14 cellular contexts compared by ENCODE assay signal in genomic region chr10:87658383-87658795, GRCh38. TPM values are rescaled to one million over a fixed set of nuclear protein-coding genes. Genes with fewer than 3 reads are reported as not detected.
DNase-seq lines count a peak whose midpoint lies in the region; ATAC-seq and TF ChIP-seq lines count a peak whose summit lies in the region.
"Had no signal": no experiment of that assay in that cellular context is flagged by ENCODE, and none has a peak within 500 bp of the region (broad histone marks: within the 10 kb centered on the region; RNA-seq: fewer than 3 reads in every experiment).

No MANE protein-coding gene starts in this region.

- ATAC-seq in HG03442 (IDR thresholded peaks at IDR 0.05; ENCODE audit: unreplicated experiment) (no peak), left colon (no peak)
- ATAC-seq: activated T-cell treated with anti-CD3 and anti-CD28 coated beads, Interleukin-2, amount 50 U/mL, for 72 hours; pancreas; stimulated activated naive CD8-positive, alpha-beta T cell treated with anti-CD3 and anti-CD28 coated beads, Interleukin-15, amount 100 ng/mL, for 72 hours had no signal

- TF ChIP-seq POLR2A in thyroid gland (IDR thresholded peaks at IDR 0.05), result no peak

- WGBS in thyroid gland, 2 donors, result 58 to 68% methylated on average over 5 of the region's 5 CpGs

- DNase-seq in NCI-H1417 (lab: John Stamatoyannopoulos, UW) (peak; percentile 28 to 85 (median 76)), NCI-H1417 treated with DMSO at 0.1 percent for 48 hours (lab: John Stamatoyannopoulos, UW) (no peak), NCI-H345 (lab: John Stamatoyannopoulos, UW) (peak; percentile 81), epithelial cell of esophagus (ENCODE audit: low read depth) (peak; percentile 23), thyroid gland (peak in 1 of 2 donors; percentile 15), left colon (no peak)
- DNase-seq in stimulated activated naive CD4-positive, alpha-beta T cell treated with Interleukin-2 at 50 U/mL for 16 hours (lab: John Stamatoyannopoulos, UW), result no peak
- DNase-seq: activated T-cell treated with anti-CD3 and anti-CD28 coated beads, Interleukin-2, amount 50 U/mL, for 72 hours; kidney; NCI-H2029; pancreas; stimulated activated naive CD8-positive, alpha-beta T cell treated with anti-CD3 and anti-CD28 coated beads, Interleukin-15, amount 100 ng/mL, for 72 hours had no signal

- intact Hi-C loops in thyroid gland (cut with DNase I), result loop anchor here (5.0 to 10.0 kb wide), 2 partner anchors 79 to 124 kb away; no protein-coding TSS in a partner anchor
- intact Hi-C loops in left colon (cut with DNase I, micrococcal nuclease), result loop anchor here in 1 of 2 donors (10.0 kb wide), 1 partner anchor 76 kb away; no protein-coding TSS in a partner anchor

- peak overlapping the region; percentile 39 to 75 (median 61) for H3K27ac ChIP-seq in thyroid gland
- H3K27ac ChIP-seq: cardiac muscle cell had no signal

- TF ChIP-seq CTCF in epithelial cell of esophagus (IDR thresholded peaks at IDR 0.05; ENCODE audit: insufficient read depth, low read depth, low read length, missing control alignments) (no peak), thyroid gland (IDR thresholded peaks at IDR 0.05) (no peak)

- no peaks in the 10 kb centered on the region for H3K27me3 ChIP-seq in thyroid gland
- H3K27me3 ChIP-seq: cardiac muscle cell, pancreas had no signal

- H3K4me3 ChIP-seq in epithelial cell of esophagus (ENCODE audit: low read length) (no peak overlapping the region), thyroid gland (replicated peaks in 1 of 3) (no peak overlapping the region)
- H3K4me3 ChIP-seq: cardiac muscle cell had no signal

- peaks cover 0 to 19% of the 10 kb centered on the region in 2 donors for H3K4me1 ChIP-seq in thyroid gland

- H3K36me3 ChIP-seq in thyroid gland, result no peaks in the 10 kb centered on the region
- H3K36me3 ChIP-seq: cardiac muscle cell, pancreas had no signal

- no peaks in the 10 kb centered on the region for H3K9me3 ChIP-seq in thyroid gland
- H3K9me3 ChIP-seq: pancreas had no signal

RNA-seq across cellular contexts. Expression of gene PAPSS2, which starts 1.3 kb away (rescaled TPM):
- total RNA-seq in thyroid gland (10 to 100 TPM; 25.5 to 32.1 (median 28.8) TPM), left colon (100 to 1,000 TPM; 219 to 322 TPM)

Comparison
In these comparisons a context has a peak if more than half of its experiments do, and no peak if none do; other contexts are left out.
1. DNase-seq: peak in NCI-H1417 (3 of 3), NCI-H345 (single experiment) and epithelial cell of esophagus (single experiment); none in NCI-H1417 treated with DMSO at 0.1 percent for 48 hours (single experiment), stimulated activated naive CD4-positive, alpha-beta T cell treated with Interleukin-2 at 50 U/mL for 16 hours (single experiment) and left colon (0 of 2).
2. RNA of gene PAPSS2, which starts 1.3 kb away (total RNA-seq): 219 to 322 TPM in left colon; 25.5 to 32.1 TPM in thyroid gland; every median in the first group is over 4 times any median in the second.